In genomic region chr11:7648264-7648663, GRCh38 we compare ENCODE assay signal across 2 cellular contexts.
TF ChIP-seq lines count a peak whose summit lies in the region.

No MANE protein-coding gene starts in this region.

TF ChIP-seq in liver, 16 proteins besides CTCF, POLR2A, EP300 and RAD21:
- TF ChIP-seq REST (IDR thresholded peaks at IDR 0.05) (peak; percentile 90), SP1 (IDR thresholded peaks at IDR 0.05) (peak; percentile 98), HNF4A (conservative IDR thresholded peaks at IDR 0.05) (peak; percentile 98 to 99), FOXA1 (IDR thresholded peaks at IDR 0.05) (peak; percentile 80), MAX (IDR thresholded peaks at IDR 0.05) (no peak), GABPA (IDR thresholded peaks at IDR 0.05 in 1 of 2, conservative IDR thresholded peaks at IDR 0.05 in 1 of 2) (no peak), EGR1 (IDR thresholded peaks at IDR 0.05; ENCODE audit: low read depth in 2 of 2) (peak in 1 of 2 donors; percentile 66), JUND (IDR thresholded peaks at IDR 0.05) (peak; percentile 47 to 79), FOXA2 (IDR thresholded peaks at IDR 0.05) (peak; percentile 68), HNF4G (IDR thresholded peaks at IDR 0.05) (peak; percentile 96), RXRA (IDR thresholded peaks at IDR 0.05) (peak; percentile 84 to 94), YY1 (IDR thresholded peaks at IDR 0.05) (peak; percentile 82), ATF3 (IDR thresholded peaks at IDR 0.05) (no peak)

TF ChIP-seq in HepG2, 621 proteins besides CTCF, POLR2A, EP300 and RAD21:
- no peak for TF ChIP-seq ZNF678 (CRISPR knock-in tag; IDR thresholded peaks at IDR 0.05)
- no peak for TF ChIP-seq MTF2 (CRISPR knock-in tag; IDR thresholded peaks at IDR 0.05; ENCODE audit: borderline replicate concordance)
- TF ChIP-seq ZNF264 (CRISPR knock-in tag; IDR thresholded peaks at IDR 0.05): no peak
- no peak for TF ChIP-seq MXI1 (IDR thresholded peaks at IDR 0.05; ENCODE audit: borderline replicate concordance, low read depth, low read length)
- no peak for TF ChIP-seq MBD4 (IDR thresholded peaks at IDR 0.05; ENCODE audit: borderline replicate concordance, low read length)
- no peak for TF ChIP-seq SMYD3 (CRISPR knock-in tag; IDR thresholded peaks at IDR 0.05)
- TF ChIP-seq MTF1 (CRISPR knock-in tag; IDR thresholded peaks at IDR 0.05): no peak
- no peak for TF ChIP-seq HNRNPLL (IDR thresholded peaks at IDR 0.05; ENCODE audit: low read depth, low read length, poor library complexity, severe bottlenecking)
- TF ChIP-seq ARNT (IDR thresholded peaks at IDR 0.05): no peak
- no peak for TF ChIP-seq SMAD9 (CRISPR knock-in tag; IDR thresholded peaks at IDR 0.05)
- no peak for TF ChIP-seq ZBTB38 (CRISPR knock-in tag; IDR thresholded peaks at IDR 0.05)
- no peak for TF ChIP-seq HNF4A (CRISPR knock-in tag; IDR thresholded peaks at IDR 0.05)
- no peak for TF ChIP-seq FUBP1 (CRISPR knock-in tag; IDR thresholded peaks at IDR 0.05; ENCODE audit: borderline replicate concordance)
- no peak for TF ChIP-seq ZNF7 (CRISPR knock-in tag; IDR thresholded peaks at IDR 0.05)
- TF ChIP-seq E2F2 (CRISPR knock-in tag; IDR thresholded peaks at IDR 0.05; ENCODE audit: borderline replicate concordance): no peak
